In genomic region chr4:118288097-118288496, GRCh38 we compare ENCODE assay signal across 1 cellular context.
TF ChIP-seq lines count a peak whose summit lies in the region.

No MANE protein-coding gene starts in this region.

TF ChIP-seq in IMR-90, 13 proteins besides CTCF, POLR2A, EP300 and RAD21:
- TF ChIP-seq ELK1 (IDR thresholded peaks at IDR 0.05; ENCODE audit: borderline replicate concordance, low read depth, low read length) = no peak
- TF ChIP-seq MAZ (IDR thresholded peaks at IDR 0.05; ENCODE audit: borderline replicate concordance, low read depth, low read length) = no peak
- no peak for TF ChIP-seq SMC3 (IDR thresholded peaks at IDR 0.05; ENCODE audit: low read depth, low read length)
- TF ChIP-seq BHLHE40 (IDR thresholded peaks at IDR 0.05; ENCODE audit: low read depth, low read length) = no peak
- no peak for TF ChIP-seq USF2 (IDR thresholded peaks at IDR 0.05; ENCODE audit: low read depth, low read length)
- no peak for TF ChIP-seq RFX5 (IDR thresholded peaks at IDR 0.05; ENCODE audit: low read depth, low read length)
- peak; percentile 80 for TF ChIP-seq CEBPB (IDR thresholded peaks at IDR 0.05; ENCODE audit: low read depth, low read length)
- peak; percentile 28; the same call in 1 of the 2 replicates for TF ChIP-seq MAFK (IDR thresholded peaks at IDR 0.05; ENCODE audit: low read depth, low read length)
- peak; percentile 82 for TF ChIP-seq FOS (IDR thresholded peaks at IDR 0.05; ENCODE audit: low read depth, low read length)
- TF ChIP-seq CHD1 (IDR thresholded peaks at IDR 0.05; ENCODE audit: low read depth, low read length) = no peak
- TF ChIP-seq NFE2L2 (IDR thresholded peaks at IDR 0.05; ENCODE audit: low read depth, low read length) = no peak
- TF ChIP-seq RCOR1 (IDR thresholded peaks at IDR 0.05; ENCODE audit: insufficient replicate concordance, low read length) = no peak
- no peak for TF ChIP-seq MXI1 (IDR thresholded peaks at IDR 0.05; ENCODE audit: borderline replicate concordance, low read depth, low read length)
